ENCODE assay signal across 19 cellular contexts in genomic region chr7:134366481-134366880, GRCh38.
"Had no signal": no experiment of that assay in that cellular context is flagged by ENCODE, and none has a peak within 500 bp of the region (broad histone marks: within the 10 kb centered on the region; RNA-seq: fewer than 3 reads in every experiment).

No MANE protein-coding gene starts in this region.

- H3K4me1 ChIP-seq: sigmoid colon had no signal

- H3K36me3 ChIP-seq: cardiac muscle cell, sigmoid colon, suprapubic skin, upper lobe of left lung had no signal

- H3K27me3 ChIP-seq: cardiac muscle cell, sigmoid colon, upper lobe of left lung had no signal

- DNase-seq: activated CD4-positive, alpha-beta memory T cell treated with anti-CD3 and anti-CD28 coated beads, Interleukin-2, amount 10 ng/mL, durations not matched to agents 7 days and 5 days; activated gamma-delta T cell treated with Interleukin-2 at 50 U/mL for 16 hours; activated naive CD8-positive, alpha-beta T cell treated with anti-CD3 and anti-CD28 coated beads for 36 hours; activated T-cell treated with anti-CD3 and anti-CD28 coated beads, Interleukin-2, amount 50 U/mL, for 72 hours; aorta; foreskin fibroblast; left colon; mucosa of descending colon; nucleus accumbens; sigmoid colon; stimulated activated CD4-positive, alpha-beta T cell treated with anti-CD3 and anti-CD28 coated beads, Interleukin-12 subunit alpha, Interleukin-12 subunit beta, amount 100 ng/mL, for 4 hours; stimulated activated CD4-positive, alpha-beta T cell treated with anti-CD3 and anti-CD28 coated beads, Interleukin-2, amount 100 ng/mL, for 48 hours; stimulated activated naive CD4-positive, alpha-beta T cell treated with Interleukin-2 at 50 U/mL for 16 hours; T-helper 2 cell; upper lobe of left lung had no signal

- H3K4me3 ChIP-seq: cardiac muscle cell, mucosa of descending colon, sigmoid colon, suprapubic skin, upper lobe of left lung had no signal

- FAIRE-seq: endothelial cell of umbilical vein had no signal

- H3K27ac ChIP-seq: cardiac muscle cell, sigmoid colon, suprapubic skin, upper lobe of left lung had no signal

- ATAC-seq: activated T-cell treated with anti-CD3 and anti-CD28 coated beads, Interleukin-2, amount 50 U/mL, for 72 hours; natural killer cell treated with Interleukin-12 subunit alpha and Interleukin-12 subunit beta and Interleukin-15 and Interleukin-18, amount 100 ng/mL, for 72 hours had no signal

- H3K9me3 ChIP-seq: mucosa of descending colon, sigmoid colon, suprapubic skin, upper lobe of left lung had no signal
